In genomic region chr1:181021811-181022434, GRCh38 we compare ENCODE assay signal across 1 cellular context.
TF ChIP-seq lines count a peak whose summit lies in the region.

No MANE protein-coding gene starts in this region.

TF ChIP-seq in GM23338, 12 proteins besides CTCF, POLR2A, EP300 and RAD21 (continued from another document):
- TF ChIP-seq, protein P1, sequence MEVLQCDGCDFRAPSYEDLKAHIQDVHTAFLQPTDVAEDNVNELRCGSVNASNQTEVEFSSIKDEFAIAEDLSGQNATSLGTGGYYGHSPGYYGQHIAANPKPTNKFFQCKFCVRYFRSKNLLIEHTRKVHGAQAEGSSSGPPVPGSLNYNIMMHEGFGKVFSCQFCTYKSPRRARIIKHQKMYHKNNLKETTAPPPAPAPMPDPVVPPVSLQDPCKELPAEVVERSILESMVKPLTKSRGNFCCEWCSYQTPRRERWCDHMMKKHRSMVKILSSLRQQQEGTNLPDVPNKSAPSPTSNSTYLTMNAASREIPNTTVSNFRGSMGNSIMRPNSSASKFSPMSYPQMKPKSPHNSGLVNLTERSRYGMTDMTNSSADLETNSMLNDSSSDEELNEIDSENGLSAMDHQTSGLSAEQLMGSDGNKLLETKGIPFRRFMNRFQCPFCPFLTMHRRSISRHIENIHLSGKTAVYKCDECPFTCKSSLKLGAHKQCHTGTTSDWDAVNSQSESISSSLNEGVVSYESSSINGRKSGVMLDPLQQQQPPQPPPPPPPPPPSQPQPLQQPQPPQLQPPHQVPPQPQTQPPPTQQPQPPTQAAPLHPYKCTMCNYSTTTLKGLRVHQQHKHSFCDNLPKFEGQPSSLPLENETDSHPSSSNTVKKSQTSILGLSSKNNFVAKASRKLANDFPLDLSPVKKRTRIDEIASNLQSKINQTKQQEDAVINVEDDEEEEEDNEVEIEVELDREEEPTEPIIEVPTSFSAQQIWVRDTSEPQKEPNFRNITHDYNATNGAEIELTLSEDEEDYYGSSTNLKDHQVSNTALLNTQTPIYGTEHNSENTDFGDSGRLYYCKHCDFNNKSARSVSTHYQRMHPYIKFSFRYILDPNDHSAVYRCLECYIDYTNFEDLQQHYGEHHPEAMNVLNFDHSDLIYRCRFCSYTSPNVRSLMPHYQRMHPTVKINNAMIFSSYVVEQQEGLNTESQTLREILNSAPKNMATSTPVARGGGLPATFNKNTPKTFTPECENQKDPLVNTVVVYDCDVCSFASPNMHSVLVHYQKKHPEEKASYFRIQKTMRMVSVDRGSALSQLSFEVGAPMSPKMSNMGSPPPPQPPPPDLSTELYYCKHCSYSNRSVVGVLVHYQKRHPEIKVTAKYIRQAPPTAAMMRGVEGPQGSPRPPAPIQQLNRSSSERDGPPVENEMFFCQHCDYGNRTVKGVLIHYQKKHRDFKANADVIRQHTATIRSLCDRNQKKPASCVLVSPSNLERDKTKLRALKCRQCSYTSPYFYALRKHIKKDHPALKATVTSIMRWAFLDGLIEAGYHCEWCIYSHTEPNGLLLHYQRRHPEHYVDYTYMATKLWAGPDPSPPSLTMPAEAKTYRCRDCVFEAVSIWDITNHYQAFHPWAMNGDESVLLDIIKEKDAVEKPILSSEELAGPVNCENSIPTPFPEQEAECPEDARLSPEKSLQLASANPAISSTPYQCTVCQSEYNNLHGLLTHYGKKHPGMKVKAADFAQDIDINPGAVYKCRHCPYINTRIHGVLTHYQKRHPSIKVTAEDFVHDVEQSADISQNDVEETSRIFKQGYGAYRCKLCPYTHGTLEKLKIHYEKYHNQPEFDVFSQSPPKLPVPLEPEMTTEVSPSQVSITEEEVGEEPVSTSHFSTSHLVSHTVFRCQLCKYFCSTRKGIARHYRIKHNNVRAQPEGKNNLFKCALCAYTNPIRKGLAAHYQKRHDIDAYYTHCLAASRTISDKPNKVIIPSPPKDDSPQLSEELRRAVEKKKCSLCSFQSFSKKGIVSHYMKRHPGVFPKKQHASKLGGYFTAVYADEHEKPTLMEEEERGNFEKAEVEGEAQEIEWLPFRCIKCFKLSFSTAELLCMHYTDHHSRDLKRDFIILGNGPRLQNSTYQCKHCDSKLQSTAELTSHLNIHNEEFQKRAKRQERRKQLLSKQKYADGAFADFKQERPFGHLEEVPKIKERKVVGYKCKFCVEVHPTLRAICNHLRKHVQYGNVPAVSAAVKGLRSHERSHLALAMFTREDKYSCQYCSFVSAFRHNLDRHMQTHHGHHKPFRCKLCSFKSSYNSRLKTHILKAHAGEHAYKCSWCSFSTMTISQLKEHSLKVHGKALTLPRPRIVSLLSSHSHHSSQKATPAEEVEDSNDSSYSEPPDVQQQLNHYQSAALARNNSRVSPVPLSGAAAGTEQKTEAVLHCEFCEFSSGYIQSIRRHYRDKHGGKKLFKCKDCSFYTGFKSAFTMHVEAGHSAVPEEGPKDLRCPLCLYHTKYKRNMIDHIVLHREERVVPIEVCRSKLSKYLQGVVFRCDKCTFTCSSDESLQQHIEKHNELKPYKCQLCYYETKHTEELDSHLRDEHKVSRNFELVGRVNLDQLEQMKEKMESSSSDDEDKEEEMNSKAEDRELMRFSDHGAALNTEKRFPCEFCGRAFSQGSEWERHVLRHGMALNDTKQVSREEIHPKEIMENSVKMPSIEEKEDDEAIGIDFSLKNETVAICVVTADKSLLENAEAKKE (CRISPR knock-in tag; IDR thresholded peaks at IDR 0.05): no peak
